ENCODE assay signal across 8 cellular contexts in the genomic region with DNA sequence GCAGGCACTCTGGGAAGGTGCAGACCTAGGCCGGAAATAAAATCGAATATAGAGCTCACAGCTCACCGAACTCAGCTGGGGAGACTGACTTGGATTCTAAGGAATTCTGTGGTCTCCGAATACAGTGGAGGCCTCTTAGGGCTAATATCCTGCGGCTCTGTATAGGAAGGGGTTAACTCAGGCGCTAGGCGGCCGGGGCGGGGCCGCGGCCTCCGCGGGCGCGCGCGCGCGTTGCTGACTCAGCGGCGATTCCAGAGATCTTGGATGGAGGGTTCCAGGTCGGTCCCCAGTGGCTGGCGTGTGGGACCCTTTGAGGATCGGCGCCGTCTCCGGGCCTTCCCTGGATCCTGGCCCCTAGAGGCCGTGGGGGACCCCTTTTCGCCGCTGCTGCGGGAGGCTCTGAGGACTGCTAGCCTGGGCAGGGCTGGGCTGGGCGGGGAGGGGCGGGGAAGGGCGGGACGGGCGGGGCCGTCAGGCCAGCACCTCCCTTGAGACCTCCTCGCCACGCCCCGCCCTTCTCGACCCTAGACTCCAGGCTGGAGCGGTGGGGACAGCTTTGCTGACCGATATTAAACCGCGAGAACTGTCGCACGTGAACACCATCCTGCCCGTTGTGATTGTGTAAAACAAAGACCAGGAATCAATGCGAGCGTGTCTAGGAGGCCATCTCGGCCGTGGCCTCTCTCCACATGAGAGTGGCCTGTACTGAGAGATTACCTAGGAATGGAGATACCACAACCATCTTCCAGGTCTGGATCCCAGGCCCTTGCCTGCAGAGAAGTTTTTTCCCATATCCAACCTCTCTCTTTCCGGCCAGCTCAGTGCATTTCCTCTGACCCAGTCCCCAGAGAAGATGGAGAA. TPM values are rescaled to one million over a fixed set of nuclear protein-coding genes. Genes with fewer than 3 reads are reported as not detected.
DNase-seq lines count a peak whose midpoint lies in the region; ATAC-seq and TF ChIP-seq lines count a peak whose summit lies in the region.

No MANE protein-coding gene starts in this region.

- H3K4me1 ChIP-seq in GM23338 (ENCODE audit: insufficient read depth) (peaks cover 41% of the 10 kb centered on the region), heart right ventricle (peaks cover 40 to 92% (median 82%) of the 10 kb centered on the region in 9 donors), trophoblast cell (ENCODE audit: control insufficient read depth in 1 of 2, insufficient read depth in 2 of 2, low read length in 2 of 2) (peaks cover 39 to 47% of the 10 kb centered on the region in 2 experiments), upper lobe of right lung (peaks cover 66% of the 10 kb centered on the region)

- H3K79me2 ChIP-seq in GM23338 (replicated peaks; ENCODE audit: insufficient read depth): peaks cover 7% of the 10 kb centered on the region; the same call in 1 of the 2 replicates
- peaks cover 9% of the 10 kb centered on the region for H3K79me2 ChIP-seq in trophoblast cell (ENCODE audit: control insufficient read depth, insufficient read depth, low read length, poor library complexity)

- no peaks in the 10 kb centered on the region for H4K20me1 ChIP-seq in GM23338 (replicated peaks; ENCODE audit: insufficient read depth)

- peak overlapping the region; percentile 88 for H4K91ac ChIP-seq in trophoblast cell (ENCODE audit: low read depth, low read length)

- H3K27me3 ChIP-seq in GM23338 (ENCODE audit: insufficient read depth): peaks cover 65% of the 10 kb centered on the region
- H3K27me3 ChIP-seq in heart right ventricle: peaks cover 0 to 56% (median 0%) of the 10 kb centered on the region in 7 donors
- peaks cover 23% of the 10 kb centered on the region for H3K27me3 ChIP-seq in trophoblast cell (ENCODE audit: insufficient read depth, low read length)
- no peaks in the 10 kb centered on the region for H3K27me3 ChIP-seq in upper lobe of right lung

- H3K23ac ChIP-seq in trophoblast cell (ENCODE audit: low read length): no peak overlapping the region

- H3K4ac ChIP-seq in trophoblast cell (ENCODE audit: low read depth, low read length): peak overlapping the region; percentile 87

- H3K27me3 Mint-ChIP-seq in GM23338 (ENCODE audit: insufficient read depth, low read depth, poor library complexity): peaks cover 60% of the 10 kb centered on the region

- H3K27ac ChIP-seq in GM23338 (ENCODE audit: low read depth) (peak overlapping the region; percentile 90), heart right ventricle (peak overlapping the region; percentile 70 to 98 (median 96)), trophoblast cell (ENCODE audit: low read depth, low read length) (peak overlapping the region; percentile 96), upper lobe of right lung (peak overlapping the region; percentile 89)

- peak overlapping the region; percentile 96 for H3K18ac ChIP-seq in trophoblast cell (ENCODE audit: low read length)

- H3K9me2 ChIP-seq in GM23338 (ENCODE audit: insufficient read depth): no peaks in the 10 kb centered on the region

- H3K36me3 ChIP-seq in GM23338 (ENCODE audit: insufficient read depth): no peaks in the 10 kb centered on the region
- peaks cover 0 to 9% (median 6%) of the 10 kb centered on the region in 9 donors for H3K36me3 ChIP-seq in heart right ventricle
- peaks cover 2 to 3% of the 10 kb centered on the region in 2 experiments for H3K36me3 ChIP-seq in trophoblast cell (ENCODE audit: control insufficient read depth in 1 of 2, insufficient read depth in 2 of 2, low read length in 2 of 2)
- H3K36me3 ChIP-seq in upper lobe of right lung: peaks cover 5% of the 10 kb centered on the region

- peak overlapping the region; percentile 93 for H4K8ac ChIP-seq in trophoblast cell (ENCODE audit: low read depth, low read length)

- H2BK12ac ChIP-seq in trophoblast cell (ENCODE audit: low read length): peak overlapping the region; percentile 75

- peak overlapping the region; percentile 99 for H3K27ac Mint-ChIP-seq in GM23338

- H3K79me1 ChIP-seq in trophoblast cell (ENCODE audit: low read length): peaks cover 32% of the 10 kb centered on the region

- 0 to 1% methylated on average over 52 to 53 of the region's 53 CpGs for WGBS in heart right ventricle, 2 donors
- WGBS in trophoblast cell (ENCODE audit: extremely low coverage, insufficient coverage, insufficient read length): no CpG with 5 or more reads among the region's 53 CpGs

- H4K12ac ChIP-seq in trophoblast cell (ENCODE audit: low read depth, low read length): peak overlapping the region; percentile 85

- peaks cover 2% of the 10 kb centered on the region; the same call in 1 of the 3 replicates for H3K36me3 Mint-ChIP-seq in GM23338 (ENCODE audit: low read depth)

- H2BK5ac ChIP-seq in trophoblast cell (ENCODE audit: low read depth, low read length, poor library complexity): peak overlapping the region; percentile 98

- peak; percentile 10 for ATAC-seq in GM23338
- ATAC-seq in heart right ventricle: peak; percentile 28 to 64 (median 43)
- ATAC-seq in upper lobe of right lung: peak; percentile 50

- intact Hi-C loops in heart right ventricle (cut with DNase I) (loop anchor here in 8 of 10 donors (2.0 to 5.0 kb wide), 6 partner anchors 61 to 256 kb away; a partner anchor contains a TSS), upper lobe of right lung (cut with DNase I) (loop anchor here (2.0 kb wide), 1 partner anchor 99 kb away; no protein-coding TSS in a partner anchor)

- H3K4me1 Mint-ChIP-seq in GM23338: peaks cover 41% of the 10 kb centered on the region

- DNase-seq in CMK (ENCODE audit: low read depth) (peak; percentile 83), GM23338 (ENCODE audit: low spot score) (peak; percentile 96), NCI-H146 treated with DMSO at 0.1 percent for 48 hours (lab: John Stamatoyannopoulos, UW; ENCODE audit: unreplicated experiment) (peak; percentile 81), T-helper 1 cell (peak; percentile 30 to 79 (median 53)), amniotic epithelial cell (ENCODE audit: low read depth) (peak; percentile 73), heart right ventricle (peak; percentile 90 to 92), trophoblast cell (peak; percentile 66 to 84), upper lobe of right lung (peak; percentile 94)

- peak overlapping the region; percentile 86 for H3K4me3 Mint-ChIP-seq in GM23338

- H3K4me2 ChIP-seq in GM23338: peak overlapping the region; percentile 86
- H3K4me2 ChIP-seq in trophoblast cell (ENCODE audit: low read length): peak overlapping the region; percentile 84

- H3K9me3 ChIP-seq in heart right ventricle (no peaks in the 10 kb centered on the region), trophoblast cell (ENCODE audit: insufficient read depth, low read depth, low read length) (peaks cover 3% of the 10 kb centered on the region), upper lobe of right lung (no peaks in the 10 kb centered on the region)

- H3F3A ChIP-seq in GM23338 (replicated peaks; ENCODE audit: low read depth): peaks cover 34% of the 10 kb centered on the region

- H2AFZ ChIP-seq in GM23338: no peak overlapping the region
- H2AFZ ChIP-seq in trophoblast cell (ENCODE audit: insufficient read depth, low read length, poor library complexity): peak overlapping the region; percentile 89

- TF ChIP-seq CTCF in GM23338 (conservative IDR thresholded peaks at IDR 0.05; ENCODE audit: low read depth in 2 of 2) (no peak), heart right ventricle (IDR thresholded peaks at IDR 0.05) (peak in 1 of 9 donors; percentile 18), upper lobe of right lung (IDR thresholded peaks at IDR 0.05) (no peak)

- H2AK5ac ChIP-seq in trophoblast cell (ENCODE audit: low read length): peak overlapping the region; percentile 8

- peak overlapping the region; percentile 65 for H3K4me3 ChIP-seq in GM23338
- H3K4me3 ChIP-seq in heart right ventricle: peak overlapping the region; percentile 27 to 99 (median 68)
- peak overlapping the region; percentile 81 for H3K4me3 ChIP-seq in trophoblast cell (ENCODE audit: low read depth, low read length)
- peak overlapping the region; percentile 89 for H3K4me3 ChIP-seq in upper lobe of right lung

- peak overlapping the region; percentile 95 for H2BK120ac ChIP-seq in trophoblast cell (ENCODE audit: insufficient read depth, low read length, poor library complexity)

- peak overlapping the region; percentile 97 for H3K14ac ChIP-seq in trophoblast cell (ENCODE audit: low read length)

- peak overlapping the region; percentile 61 for H3K9ac ChIP-seq in trophoblast cell (ENCODE audit: low read length)

- H3K9me3 Mint-ChIP-seq in GM23338: peaks cover 3% of the 10 kb centered on the region; the same call in 1 of the 3 replicates

TF ChIP-seq in GM23338, 12 proteins besides CTCF, POLR2A, EP300 and RAD21:
- TF ChIP-seq ZNF331 (CRISPR knock-in tag; IDR thresholded peaks at IDR 0.05; ENCODE audit: low read depth) (no peak), JUNB (IDR thresholded peaks at IDR 0.05; ENCODE audit: unreplicated experiment) (no peak), CREB1 (CRISPR knock-in tag; IDR thresholded peaks at IDR 0.05; ENCODE audit: low read depth) (peak; percentile 45; the same call in 1 of the 2 replicates), POLR2AphosphoS5 (IDR thresholded peaks at IDR 0.05; ENCODE audit: low read depth) (peak; percentile 80)

RNA-seq across cellular contexts. Expression of a gene that starts 1.4 kb away (rescaled TPM):
- 24.2 and 24.8 TPM in 2 replicates for total RNA-seq in GM23338 (2014; rRNA removed; shearing (Covaris generic))
- polyA plus RNA-seq in GM23338 (2016; fragmentation: Nextera tagmentation; extraction: Ambion mirVana): 10.9 and 13.8 TPM in 2 replicates
- 10 to 100 TPM; 12.8 to 34.8 (median 22.0) TPM for total RNA-seq in heart right ventricle
- 10 to 100 TPM; 23.6 to 42.1 TPM for polyA plus RNA-seq in heart right ventricle
- polyA plus RNA-seq in trophoblast cell (2013): 8.0 and 8.7 TPM in 2 replicates
- 26.4 TPM for total RNA-seq in upper lobe of right lung

RNA-seq across cellular contexts. Expression of a gene that starts 3.5 kb away (rescaled TPM):
- 1.1 and 1.7 TPM in 2 replicates for total RNA-seq in GM23338 (2014; rRNA removed; shearing (Covaris generic))
- polyA plus RNA-seq in GM23338 (2016; fragmentation: Nextera tagmentation; extraction: Ambion mirVana) (2.7 and 3.0 TPM in 2 replicates), heart right ventricle (1 to 10 TPM; 1.5 to 3.8 TPM)
- total RNA-seq in heart right ventricle (1 to 10 TPM; 1.0 to 4.8 (median 1.7) TPM), upper lobe of right lung (1.4 TPM)
- 0.14 and 0.25 TPM in 2 replicates for polyA plus RNA-seq in trophoblast cell (2013)

RNA-seq across cellular contexts. Expression of a gene that starts 4.2 kb away (rescaled TPM):
- total RNA-seq in GM23338 (2014; rRNA removed; shearing (Covaris generic)): 2.9 and 5.0 TPM in 2 replicates
- polyA plus RNA-seq in GM23338 (2016; fragmentation: Nextera tagmentation; extraction: Ambion mirVana): 0.75 and 1.3 TPM in 2 replicates
- 10 to 100 TPM in 2 of 10 donors, 1 to 10 TPM in 8; 2.2 to 28.3 (median 3.5) TPM for total RNA-seq in heart right ventricle
- 1 to 10 TPM; 2.3 to 9.6 TPM for polyA plus RNA-seq in heart right ventricle
- polyA plus RNA-seq in trophoblast cell (2013): 0.44 and 0.45 TPM in 2 replicates
- 6.5 TPM for total RNA-seq in upper lobe of right lung

RNA-seq across cellular contexts. Expression of a gene that starts 19.1 kb away (rescaled TPM):
- 15.3 and 18.2 TPM in 2 replicates for total RNA-seq in GM23338 (2014; rRNA removed; shearing (Covaris generic))
- polyA plus RNA-seq in GM23338 (2016; fragmentation: Nextera tagmentation; extraction: Ambion mirVana): 16.5 and 19.0 TPM in 2 replicates
- 10 to 100 TPM; 10.6 to 20.4 (median 14.7) TPM for total RNA-seq in heart right ventricle
- 10 to 100 TPM in 1 of 2 donors, 1 to 10 TPM in 1; 9.8 to 21.3 TPM for polyA plus RNA-seq in heart right ventricle
- polyA plus RNA-seq in trophoblast cell (2013): 13.2 and 14.1 TPM in 2 replicates
- total RNA-seq in upper lobe of right lung: 19.8 TPM

Comparison
In these comparisons a context has a peak if more than half of its experiments do, and no peak if none do; other contexts are left out.
1. Peak in every context shown above with its lines: DNase-seq, ATAC-seq, H3K4me3 ChIP-seq and H3K27ac ChIP-seq.